ENCODE assay signal across 22 cellular contexts in the genomic region with DNA sequence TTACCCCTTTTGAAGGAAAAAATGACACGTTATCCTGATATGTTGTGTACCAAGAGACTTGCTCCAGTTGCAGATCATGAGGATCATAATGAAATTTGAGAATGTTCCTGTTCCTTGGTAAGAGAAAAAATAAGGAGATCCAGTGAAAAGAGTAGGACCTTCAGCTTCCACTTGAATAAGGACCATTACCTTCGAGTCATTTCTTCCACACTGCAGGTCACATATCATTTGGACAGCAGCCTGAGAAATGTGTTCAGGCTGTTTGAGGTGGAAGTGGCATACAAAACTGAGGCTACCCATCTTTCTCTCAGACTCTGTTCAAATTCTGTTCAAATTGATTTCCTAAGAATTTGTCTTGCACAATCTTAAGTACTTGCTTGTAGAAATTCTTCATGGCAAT.
A peak's percentile ranks its signal among the peaks of the same experiment; 100 is the strongest.
DNase-seq lines count a peak whose midpoint lies in the region; ATAC-seq and TF ChIP-seq lines count a peak whose summit lies in the region.
"Had no signal": no experiment of that assay in that cellular context is flagged by ENCODE, and none has a peak within 500 bp of the region (broad histone marks: within the 10 kb centered on the region; RNA-seq: fewer than 3 reads in every experiment).

No MANE protein-coding gene starts in this region.

- H3K4me1 ChIP-seq in HEK293 (ENCODE audit: control insufficient read depth, insufficient read depth, low read length) (peaks cover 11% of the 10 kb centered on the region), adipocyte (ENCODE audit: control insufficient read depth, insufficient read depth, low read length) (peaks cover 13% of the 10 kb centered on the region)
- H3K4me1 ChIP-seq: A549; BLaER1 treated with 17β-estradiol and CSF1 and Interleukin-3, amounts not matched to agents 10 nM and 100 nM had no signal

- no peak overlapping the region for H3K4me3 ChIP-seq in HEK293 (ENCODE audit: low read depth, low read length)
- no peak overlapping the region for H3K4me3 ChIP-seq in adipocyte (ENCODE audit: low read length)
- H3K4me3 ChIP-seq: A549; BLaER1 treated with 17β-estradiol and CSF1 and Interleukin-3, amounts not matched to agents 10 nM and 100 nM; GM12878 had no signal

- POLR2A ChIA-PET in HEK293 (lab: Yijun Ruan, JAX), result no interaction called here

- H3K9me3 ChIP-seq in HEK293 (ENCODE audit: control insufficient read depth, insufficient read depth, low read depth, low read length) (no peaks in the 10 kb centered on the region), adipocyte (ENCODE audit: control insufficient read depth, low read length) (no peaks in the 10 kb centered on the region)
- H3K9me3 ChIP-seq: A549; BLaER1 treated with 17β-estradiol and CSF1 and Interleukin-3, amounts not matched to agents 10 nM and 100 nM had no signal

- ATAC-seq in GM18519 (IDR thresholded peaks at IDR 0.05; ENCODE audit: low FRiP score, unreplicated experiment), result no peak
- ATAC-seq: A549; CD8-positive, alpha-beta T cell; GM12878 had no signal

- TF ChIP-seq CTCF in HEK293 (tag by site-specific recombination; IDR thresholded peaks at IDR 0.05), result no peak

- no peak for TF ChIP-seq POLR2A in erythroblast (IDR thresholded peaks at IDR 0.05; ENCODE audit: low read length)

- CTCF ChIA-PET in HEK293 (lab: Yijun Ruan, JAX), result interaction anchor here (0.5 kb wide), 1 partner anchor 9 kb away, joined by 3 read pairs; no protein-coding TSS in a partner anchor

- H3K27me3 ChIP-seq in adipocyte (replicated peaks; ENCODE audit: control insufficient read depth, insufficient read depth, low read length), result no peaks in the 10 kb centered on the region
- H3K27me3 ChIP-seq: BLaER1 treated with 17β-estradiol and CSF1 and Interleukin-3, amounts not matched to agents 10 nM and 100 nM had no signal

- no peaks in the 10 kb centered on the region for H3K36me3 ChIP-seq in HEK293 (ENCODE audit: control insufficient read depth in 2 of 2, insufficient read depth in 1 of 2, low read length in 2 of 2)
- no peaks in the 10 kb centered on the region for H3K36me3 ChIP-seq in adipocyte (ENCODE audit: control insufficient read depth, insufficient read depth, low read length, severe bottlenecking)
- H3K36me3 ChIP-seq: BLaER1 treated with 17β-estradiol and CSF1 and Interleukin-3, amounts not matched to agents 10 nM and 100 nM had no signal

- DNase-seq in adipocyte (ENCODE audit: low read depth) (peak; percentile 10), fibroblast of peridontal ligament (ENCODE audit: extremely low read depth) (peak; percentile 12), erythroblast (lab: John Stamatoyannopoulos, UW) (no peak), COLO668 (lab: John Stamatoyannopoulos, UW; ENCODE audit: unreplicated experiment) (no peak)
- DNase-seq: AML-193; CD4-positive, alpha-beta T cell; CD8-positive, alpha-beta T cell; COR-L47; DMS 273 treated with DMSO at 0.1 percent for 48 hours; DMS153; DMS53; DMS79; DND-41; EL; GDM1 had no signal

- H3K27ac ChIP-seq in HEK293 (ENCODE audit: extremely low read depth, low read depth, low read length), result no peak overlapping the region
- H3K27ac ChIP-seq: 22Rv1; A549; BLaER1 treated with 17β-estradiol and CSF1 and Interleukin-3, amounts not matched to agents 10 nM and 100 nM; C4-2B had no signal

- no peak overlapping the region for H3K9ac ChIP-seq in adipocyte (ENCODE audit: low read length)
- H3K9ac ChIP-seq: BLaER1 treated with 17β-estradiol and CSF1 and Interleukin-3, amounts not matched to agents 10 nM and 100 nM had no signal

TF ChIP-seq in HEK293, 187 proteins besides CTCF, POLR2A, EP300 and RAD21:
- no peak for TF ChIP-seq GLIS1 (tag by site-specific recombination; IDR thresholded peaks at IDR 0.05)
- TF ChIP-seq, protein P1, sequence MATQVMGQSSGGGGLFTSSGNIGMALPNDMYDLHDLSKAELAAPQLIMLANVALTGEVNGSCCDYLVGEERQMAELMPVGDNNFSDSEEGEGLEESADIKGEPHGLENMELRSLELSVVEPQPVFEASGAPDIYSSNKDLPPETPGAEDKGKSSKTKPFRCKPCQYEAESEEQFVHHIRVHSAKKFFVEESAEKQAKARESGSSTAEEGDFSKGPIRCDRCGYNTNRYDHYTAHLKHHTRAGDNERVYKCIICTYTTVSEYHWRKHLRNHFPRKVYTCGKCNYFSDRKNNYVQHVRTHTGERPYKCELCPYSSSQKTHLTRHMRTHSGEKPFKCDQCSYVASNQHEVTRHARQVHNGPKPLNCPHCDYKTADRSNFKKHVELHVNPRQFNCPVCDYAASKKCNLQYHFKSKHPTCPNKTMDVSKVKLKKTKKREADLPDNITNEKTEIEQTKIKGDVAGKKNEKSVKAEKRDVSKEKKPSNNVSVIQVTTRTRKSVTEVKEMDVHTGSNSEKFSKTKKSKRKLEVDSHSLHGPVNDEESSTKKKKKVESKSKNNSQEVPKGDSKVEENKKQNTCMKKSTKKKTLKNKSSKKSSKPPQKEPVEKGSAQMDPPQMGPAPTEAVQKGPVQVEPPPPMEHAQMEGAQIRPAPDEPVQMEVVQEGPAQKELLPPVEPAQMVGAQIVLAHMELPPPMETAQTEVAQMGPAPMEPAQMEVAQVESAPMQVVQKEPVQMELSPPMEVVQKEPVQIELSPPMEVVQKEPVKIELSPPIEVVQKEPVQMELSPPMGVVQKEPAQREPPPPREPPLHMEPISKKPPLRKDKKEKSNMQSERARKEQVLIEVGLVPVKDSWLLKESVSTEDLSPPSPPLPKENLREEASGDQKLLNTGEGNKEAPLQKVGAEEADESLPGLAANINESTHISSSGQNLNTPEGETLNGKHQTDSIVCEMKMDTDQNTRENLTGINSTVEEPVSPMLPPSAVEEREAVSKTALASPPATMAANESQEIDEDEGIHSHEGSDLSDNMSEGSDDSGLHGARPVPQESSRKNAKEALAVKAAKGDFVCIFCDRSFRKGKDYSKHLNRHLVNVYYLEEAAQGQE (tag by site-specific recombination; IDR thresholded peaks at IDR 0.05), result peak; percentile 64
- no peak for TF ChIP-seq ZNF610 (tag by site-specific recombination; IDR thresholded peaks at IDR 0.05; ENCODE audit: borderline replicate concordance)

Comparison
In these comparisons a context has a peak if more than half of its experiments do, and no peak if none do; other contexts are left out.
1. DNase-seq: peak in adipocyte (single experiment) and fibroblast of peridontal ligament (single experiment); none in erythroblast (0 of 2) and COLO668 (single experiment).